Comparison of ENCODE assay signal across 11 cellular contexts in genomic region chr1:198199105-198199504, GRCh38. TPM values are rescaled to one million over a fixed set of nuclear protein-coding genes. Genes with fewer than 3 reads are reported as not detected.
A peak's percentile ranks its signal among the peaks of the same experiment; 100 is the strongest.
DNase-seq lines count a peak whose midpoint lies in the region; ATAC-seq and TF ChIP-seq lines count a peak whose summit lies in the region.
"Had no signal": no experiment of that assay in that cellular context is flagged by ENCODE, and none has a peak within 500 bp of the region (broad histone marks: within the 10 kb centered on the region; RNA-seq: fewer than 3 reads in every experiment).

No MANE protein-coding gene starts in this region.

- H3F3A ChIP-seq in PC-9 (ENCODE audit: insufficient read depth, low read depth) = no peaks in the 10 kb centered on the region

- DNase-seq in DMS53 treated with DMSO at 0.1 percent for 48 hours (lab: John Stamatoyannopoulos, UW; ENCODE audit: unreplicated experiment) = peak; percentile 32
- DNase-seq in T-helper 17 cell = no peak
- DNase-seq in DMS 273 (lab: John Stamatoyannopoulos, UW; ENCODE audit: unreplicated experiment) = no peak
- no peak for DNase-seq in PC-9
- DNase-seq in epidermal melanocyte (ENCODE audit: insufficient read length, low spot score) = no peak
- DNase-seq in dermis blood vessel endothelial cell = no peak
- DNase-seq: esophagus squamous epithelium, NCI-H187, T-helper 2 cell had no signal

- TF ChIP-seq CTCF in PC-9 (conservative IDR thresholded peaks at IDR 0.05) = no peak

- no peaks in the 10 kb centered on the region for H3K36me3 Mint-ChIP-seq in T-helper 17 cell (ENCODE audit: low read depth)

- no peaks in the 10 kb centered on the region for H3K4me1 ChIP-seq in PC-9 (replicated peaks; ENCODE audit: insufficient read depth)

- H3K4me1 Mint-ChIP-seq in T-helper 17 cell = peaks cover 56% of the 10 kb centered on the region

- ATAC-seq in GM19395 (IDR thresholded peaks at IDR 0.05; ENCODE audit: unreplicated experiment) (peak; percentile 49), HG03060 (IDR thresholded peaks at IDR 0.05; ENCODE audit: low read depth, unreplicated experiment) (peak; percentile 70), T-helper 17 cell (peak; percentile 39)

- POLR2A ChIA-PET in PC-9 (lab: Charles Lee; ENCODE audit: unreplicated experiment) = interaction anchor here (0.5 kb wide), 1 partner anchor 124 kb away, joined by 21 read pairs; no protein-coding TSS in a partner anchor

- H3K9me3 ChIP-seq in T-helper 17 cell (ENCODE audit: control insufficient read depth, low read length, poor library complexity, severe bottlenecking) (no peaks in the 10 kb centered on the region), PC-9 (ENCODE audit: insufficient read depth, low read depth) (no peaks in the 10 kb centered on the region)
- H3K9me3 ChIP-seq: esophagus squamous epithelium had no signal

- H3K79me2 ChIP-seq in PC-9 (ENCODE audit: low read depth) = peaks cover 67% of the 10 kb centered on the region

- CTCF ChIA-PET in PC-9 (lab: Charles Lee) = no interaction called here

- H3K9me2 ChIP-seq in PC-9 (ENCODE audit: insufficient read depth) = no peaks in the 10 kb centered on the region

- H3K27me3 ChIP-seq in PC-9 (ENCODE audit: insufficient read depth, low read depth) = no peaks in the 10 kb centered on the region
- H3K27me3 ChIP-seq: esophagus squamous epithelium had no signal

- no peak overlapping the region for H2AFZ ChIP-seq in PC-9

- intact Hi-C loops in PC-9 (cut with micrococcal nuclease; ENCODE audit: unreplicated experiment) = no loop called here

- H4K20me1 ChIP-seq in PC-9 (ENCODE audit: insufficient read depth) = 0 out of 2 replicates have a peak, but pooled peaks cover 3% of the 10 kb centered on the region

- no TSS peak for BruUV-seq in PC-9 (replicated peaks; lab: Mats Ljungman, UMichigan)

- H3K4me2 ChIP-seq in PC-9 = no peak overlapping the region

- H3K36me3 ChIP-seq in PC-9 (ENCODE audit: low read depth) = no peaks in the 10 kb centered on the region
- H3K36me3 ChIP-seq: esophagus squamous epithelium had no signal

- no peak overlapping the region for H3K4me3 Mint-ChIP-seq in T-helper 17 cell

- H3K27ac ChIP-seq in PC-9 = no peak overlapping the region
- H3K27ac ChIP-seq: esophagus squamous epithelium had no signal

- no peak overlapping the region for H3K4me3 ChIP-seq in PC-9
- H3K4me3 ChIP-seq: esophagus squamous epithelium had no signal

- no peaks in the 10 kb centered on the region for H3K27me3 Mint-ChIP-seq in T-helper 17 cell

- peak overlapping the region; percentile 9 for H3K27ac Mint-ChIP-seq in T-helper 17 cell

RNA-seq across cellular contexts. Expression of gene NEK7, which starts 42.3 kb away (rescaled TPM):
- total RNA-seq in T-helper 17 cell (10 to 100 TPM; 42.1 to 50.4 TPM), PC-9 (2021) (67.4 and 82.2 TPM in 2 replicates), dermis blood vessel endothelial cell (68.1 and 94.3 TPM in 2 replicates)
